ENCODE assay signal across 8 cellular contexts in the genomic region with DNA sequence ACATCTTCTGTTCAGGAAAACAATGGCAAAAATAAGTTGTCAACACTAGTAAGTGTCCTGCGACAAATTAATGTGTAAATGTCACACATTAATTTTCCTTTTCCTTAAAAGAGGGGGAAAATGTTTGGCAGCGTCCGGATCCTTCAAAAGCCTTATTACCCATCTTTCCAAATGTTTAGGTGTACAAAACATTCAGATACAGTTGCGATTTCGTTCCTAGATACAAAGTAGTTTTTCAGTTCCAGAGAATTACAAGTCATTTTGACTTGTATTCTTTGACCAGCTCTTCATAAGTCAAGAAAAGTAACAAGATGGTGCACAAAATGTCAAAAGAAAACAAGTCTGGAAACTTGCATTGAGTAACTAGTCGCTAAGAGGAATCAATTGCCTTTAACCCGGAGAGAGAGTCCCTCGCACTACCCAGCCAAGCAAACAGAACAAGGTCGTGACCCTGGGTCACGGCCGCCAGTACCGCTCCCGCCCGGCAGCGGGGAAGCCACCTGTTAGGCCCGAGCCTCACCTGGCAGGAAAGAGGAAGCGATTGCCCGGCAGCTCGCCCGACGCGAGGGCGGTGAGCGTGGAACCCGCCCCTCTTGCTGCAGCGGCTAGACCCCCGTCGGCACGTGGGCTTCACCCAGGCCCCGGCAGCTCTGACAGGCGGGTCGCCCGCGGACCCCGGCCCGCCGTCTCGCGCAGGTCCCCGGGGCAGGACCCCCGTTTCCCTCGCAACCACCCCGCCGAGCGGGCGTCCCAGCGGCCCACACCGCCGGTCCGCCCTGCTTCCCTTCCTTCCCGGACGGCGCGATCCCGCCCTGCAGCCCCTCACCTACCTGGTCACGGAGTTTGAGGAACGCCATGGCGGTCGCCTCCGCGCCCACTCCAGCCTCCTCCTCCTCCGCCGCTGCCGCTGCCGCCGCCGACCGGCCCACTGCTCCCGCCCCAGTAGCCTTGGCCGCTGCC.
DNase-seq lines count a peak whose midpoint lies in the region; ATAC-seq and TF ChIP-seq lines count a peak whose summit lies in the region.

No MANE protein-coding gene starts in this region.

- H3K9me3 Mint-ChIP-seq in osteocyte (ENCODE audit: unreplicated experiment) (no peaks in the 10 kb centered on the region), type B pancreatic cell (peaks cover 6% of the 10 kb centered on the region)

- peak overlapping the region; percentile 84 for H3K4me3 Mint-ChIP-seq in osteocyte (ENCODE audit: unreplicated experiment)
- H3K4me3 Mint-ChIP-seq in type B pancreatic cell: peak overlapping the region; percentile 97

- ATAC-seq in GM18867 (IDR thresholded peaks at IDR 0.05; ENCODE audit: unreplicated experiment): peak; percentile 72
- peak; percentile 61 for ATAC-seq in HG03066 (IDR thresholded peaks at IDR 0.05; ENCODE audit: low read depth, unreplicated experiment)
- no peak for ATAC-seq in gastroesophageal sphincter

- peak overlapping the region; percentile 87 for H3K4me3 ChIP-seq in NT2/D1 (ENCODE audit: insufficient read length, low read depth)
- H3K4me3 ChIP-seq in gastroesophageal sphincter: peak overlapping the region; percentile 85 to 90

- 14 to 52% methylated on average over 5 to 14 of the region's 70 CpGs for WGBS in gastroesophageal sphincter (ENCODE audit: low coverage in 1 of 2), 2 donors

- H3K4me1 ChIP-seq in NT2/D1 (ENCODE audit: insufficient read depth, insufficient read length) (no peaks in the 10 kb centered on the region), gastroesophageal sphincter (peaks cover 3 to 21% (median 5%) of the 10 kb centered on the region in 3 donors)

- H3K9me3 ChIP-seq in NT2/D1 (ENCODE audit: insufficient read depth, low read length): no peaks in the 10 kb centered on the region
- H3K9me3 ChIP-seq in gastroesophageal sphincter: no peaks in the 10 kb centered on the region

- no peak for TF ChIP-seq EP300 in gastroesophageal sphincter (IDR thresholded peaks at IDR 0.05)

- H3K27ac Mint-ChIP-seq in osteocyte (ENCODE audit: unreplicated experiment) (peak overlapping the region; percentile 69), type B pancreatic cell (peak overlapping the region; percentile 83)

- peak in 2 of 4 experiments; percentile 27 to 33 for TF ChIP-seq CTCF in gastroesophageal sphincter (IDR thresholded peaks at IDR 0.05)
- TF ChIP-seq CTCF in osteocyte (IDR thresholded peaks at IDR 0.05): no peak
- TF ChIP-seq CTCF in type B pancreatic cell (conservative IDR thresholded peaks at IDR 0.05): peak; percentile 38

- DNase-seq in AG20443 (ENCODE audit: low spot score) (peak; percentile 32), NT2/D1 (ENCODE audit: low read depth, low spot score) (peak; percentile 15), activated T-helper 1 cell treated with Interleukin-2 at 50 U/mL for 16 hours (ENCODE audit: low read depth) (peak; percentile 50), osteocyte (ENCODE audit: extremely low spot score, unreplicated experiment) (no peak), type B pancreatic cell (ENCODE audit: extremely low spot score, unreplicated experiment) (peak; percentile 73)

- H3K9ac ChIP-seq in NT2/D1 (ENCODE audit: insufficient read length, low read depth): peak overlapping the region; percentile 89

- no peaks in the 10 kb centered on the region for H3K27me3 ChIP-seq in NT2/D1 (ENCODE audit: insufficient read depth, insufficient read length)
- no peaks in the 10 kb centered on the region for H3K27me3 ChIP-seq in gastroesophageal sphincter

- peaks cover 16% of the 10 kb centered on the region for H3K4me1 Mint-ChIP-seq in osteocyte (ENCODE audit: unreplicated experiment)
- H3K4me1 Mint-ChIP-seq in type B pancreatic cell (ENCODE audit: unreplicated experiment): peaks cover 16% of the 10 kb centered on the region

- no peaks in the 10 kb centered on the region for H3K36me3 ChIP-seq in NT2/D1 (ENCODE audit: insufficient read depth, insufficient read length, low read length)
- no peaks in the 10 kb centered on the region for H3K36me3 ChIP-seq in gastroesophageal sphincter

- H3K27me3 Mint-ChIP-seq in osteocyte (ENCODE audit: unreplicated experiment): no peaks in the 10 kb centered on the region
- H3K27me3 Mint-ChIP-seq in type B pancreatic cell: no peaks in the 10 kb centered on the region

- TF ChIP-seq POLR2A in gastroesophageal sphincter (IDR thresholded peaks at IDR 0.05): no peak

- peak overlapping the region in 3 of 4 donors; percentile 81 to 85 (median 82) for H3K27ac ChIP-seq in gastroesophageal sphincter

- no peaks in the 10 kb centered on the region for H3K36me3 Mint-ChIP-seq in osteocyte (ENCODE audit: unreplicated experiment)
- H3K36me3 Mint-ChIP-seq in type B pancreatic cell: peaks cover 20% of the 10 kb centered on the region
